Comparison of ENCODE assay signal across 16 cellular contexts in genomic region chr16:88192601-88193000, GRCh38.
DNase-seq lines count a peak whose midpoint lies in the region; ATAC-seq, FAIRE-seq and TF ChIP-seq lines count a peak whose summit lies in the region.
"Had no signal": no experiment of that assay in that cellular context is flagged by ENCODE, and none has a peak within 500 bp of the region (broad histone marks: within the 10 kb centered on the region; RNA-seq: fewer than 3 reads in every experiment).

No MANE protein-coding gene starts in this region.

- SMC1A ChIA-PET in GM12878 (lab: Charles Lee; ENCODE audit: uncharacterized antibody, unreplicated experiment) = no interaction called here

- H3K27ac ChIP-seq in GM12878 (ENCODE audit: control insufficient read depth, insufficient read depth) (no peak overlapping the region), upper lobe of right lung (no peak overlapping the region)
- H3K27ac ChIP-seq: BLaER1 treated with 17β-estradiol and CSF1 and Interleukin-3, amounts not matched to agents 10 nM and 100 nM; KMS-11 had no signal

- no peaks in the 10 kb centered on the region for H3K79me2 ChIP-seq in GM12878 (ENCODE audit: control insufficient read depth, insufficient read depth, low read length)

- no peaks in the 10 kb centered on the region for H3K36me3 ChIP-seq in GM12878 (ENCODE audit: control insufficient read depth in 2 of 2, insufficient read depth in 2 of 2, low read length in 1 of 2)
- H3K36me3 ChIP-seq in upper lobe of right lung = no peaks in the 10 kb centered on the region
- H3K36me3 ChIP-seq: BLaER1 treated with 17β-estradiol and CSF1 and Interleukin-3, amounts not matched to agents 10 nM and 100 nM had no signal

- intact Hi-C loops in GM12878 (cut with micrococcal nuclease; ENCODE audit: unreplicated experiment) (no loop called here), upper lobe of right lung (cut with DNase I) (loop anchor here (10.0 kb wide), 1 partner anchor 242 kb away; no protein-coding TSS in a partner anchor)

- no peak for TF ChIP-seq RAD21 in GM12878 (IDR thresholded peaks at IDR 0.05; ENCODE audit: insufficient read depth, low read depth, low read length)

- ATAC-seq in GM12878 (no peak), upper lobe of right lung (no peak), HG03135 (IDR thresholded peaks at IDR 0.05; ENCODE audit: unreplicated experiment) (no peak), GM19324 (IDR thresholded peaks at IDR 0.05; ENCODE audit: low FRiP score, unreplicated experiment) (no peak)
- ATAC-seq: GM23338 had no signal

- H3K4me2 ChIP-seq in GM12878 (ENCODE audit: control insufficient read depth, insufficient read depth) = no peak overlapping the region
- H3K4me2 ChIP-seq: BLaER1 treated with 17β-estradiol and CSF1 and Interleukin-3, amounts not matched to agents 10 nM and 100 nM; GM23338; KMS-11 had no signal

- H3K27me3 ChIP-seq in GM12878 (replicated peaks in 1 of 2; ENCODE audit: control insufficient read depth in 2 of 2, insufficient read depth in 2 of 2, low read length in 1 of 2) (no peaks in the 10 kb centered on the region), upper lobe of right lung (no peaks in the 10 kb centered on the region)
- H3K27me3 ChIP-seq: BLaER1 treated with 17β-estradiol and CSF1 and Interleukin-3, amounts not matched to agents 10 nM and 100 nM had no signal

- peak; percentile 22 for DNase-seq in activated CD8-positive, alpha-beta memory T cell treated with anti-CD3 and anti-CD28 coated beads, Interleukin-2, amount 50 U/mL, for 48 hours
- DNase-seq in activated CD8-positive, alpha-beta memory T cell treated with anti-CD3 and anti-CD28 coated beads for 24 hours = no peak
- DNase-seq in GM12878 (ENCODE audit: low read depth, low spot score) (no peak), mesenteric fat pad (ENCODE audit: low spot score) (peak; percentile 4), upper lobe of right lung (peak; percentile 11)
- DNase-seq in central memory CD4-positive, alpha-beta T cell = no peak
- DNase-seq: GDM1, NCI-H1436, NCI-H2029 treated with DMSO at 0.1 percent for 48 hours, NCI-H2171 treated with DMSO at 0.1 percent for 48 hours had no signal

- H3K4me3 ChIP-seq in GM12878 (no peak overlapping the region), upper lobe of right lung (no peak overlapping the region)
- H3K4me3 ChIP-seq: BLaER1 treated with 17β-estradiol and CSF1 and Interleukin-3, amounts not matched to agents 10 nM and 100 nM; GM23338 had no signal

- no peaks in the 10 kb centered on the region for H3K9me3 ChIP-seq in GM12878 (replicated peaks; ENCODE audit: control insufficient read depth, insufficient read depth, low read length)
- H3K9me3 ChIP-seq in upper lobe of right lung = no peaks in the 10 kb centered on the region

- POLR2A ChIA-PET in GM12878 (lab: Charles Lee) = no interaction called here

- BruUV-seq in GM12878 (replicated peaks; lab: Mats Ljungman, UMichigan) = no TSS peak

- CTCF ChIA-PET in GM12878 (lab: Yijun Ruan, JAX) = no interaction called here

- no peak overlapping the region for H3K9ac ChIP-seq in GM12878 (ENCODE audit: control insufficient read depth, insufficient read depth, low read length)
- H3K9ac ChIP-seq: BLaER1 treated with 17β-estradiol and CSF1 and Interleukin-3, amounts not matched to agents 10 nM and 100 nM; KMS-11 had no signal

- in situ Hi-C loops in GM12878 (cut with MboI) = no loop called here

- TF ChIP-seq POLR2A in GM12878 (IDR thresholded peaks at IDR 0.05; ENCODE audit: low read depth, low read length) = no peak

- RAD21 ChIA-PET in GM12878 (lab: Charles Lee; ENCODE audit: unreplicated experiment) = no interaction called here

- 9% methylated on average over 1 of the region's 1 CpG for WGBS in GM12878 (ENCODE audit: insufficient coverage, insufficient replicate concordance, low lambda C conversion rate, missing lambda C conversion rate)

- FAIRE-seq in GM12878 (lab: Jason Lieb, UNC) = no peak
- FAIRE-seq: GM12891 had no signal

- no peaks in the 10 kb centered on the region for H3K4me1 ChIP-seq in GM12878 (ENCODE audit: control insufficient read depth, insufficient read depth, low read length)
- H3K4me1 ChIP-seq in upper lobe of right lung = no peaks in the 10 kb centered on the region

- H4K20me1 ChIP-seq in GM12878 (ENCODE audit: control insufficient read depth, insufficient read depth) = no peaks in the 10 kb centered on the region
- H4K20me1 ChIP-seq: BLaER1 treated with 17β-estradiol and CSF1 and Interleukin-3, amounts not matched to agents 10 nM and 100 nM had no signal

- no peak for TF ChIP-seq EP300 in GM12878 (IDR thresholded peaks at IDR 0.05; ENCODE audit: borderline replicate concordance in 1 of 2, control insufficient read depth in 1 of 2, low read depth in 2 of 2, low read length in 2 of 2)

- TF ChIP-seq CTCF in GM12878 (IDR thresholded peaks at IDR 0.05 in 2 of 3, conservative IDR thresholded peaks at IDR 0.05 in 1 of 3; ENCODE audit: control insufficient read depth in 2 of 3, extremely low read depth in 1 of 3, insufficient read depth in 1 of 3, low read depth in 3 of 3, low read length in 3 of 3) (no peak), upper lobe of right lung (IDR thresholded peaks at IDR 0.05) (no peak)

- H2AFZ ChIP-seq in GM12878 (ENCODE audit: control insufficient read depth, low read depth, low read length) = no peak overlapping the region
- H2AFZ ChIP-seq: GM23338 had no signal

TF ChIP-seq in GM12878, 131 proteins besides CTCF, POLR2A, EP300 and RAD21:
- TF ChIP-seq, protein P1, sequence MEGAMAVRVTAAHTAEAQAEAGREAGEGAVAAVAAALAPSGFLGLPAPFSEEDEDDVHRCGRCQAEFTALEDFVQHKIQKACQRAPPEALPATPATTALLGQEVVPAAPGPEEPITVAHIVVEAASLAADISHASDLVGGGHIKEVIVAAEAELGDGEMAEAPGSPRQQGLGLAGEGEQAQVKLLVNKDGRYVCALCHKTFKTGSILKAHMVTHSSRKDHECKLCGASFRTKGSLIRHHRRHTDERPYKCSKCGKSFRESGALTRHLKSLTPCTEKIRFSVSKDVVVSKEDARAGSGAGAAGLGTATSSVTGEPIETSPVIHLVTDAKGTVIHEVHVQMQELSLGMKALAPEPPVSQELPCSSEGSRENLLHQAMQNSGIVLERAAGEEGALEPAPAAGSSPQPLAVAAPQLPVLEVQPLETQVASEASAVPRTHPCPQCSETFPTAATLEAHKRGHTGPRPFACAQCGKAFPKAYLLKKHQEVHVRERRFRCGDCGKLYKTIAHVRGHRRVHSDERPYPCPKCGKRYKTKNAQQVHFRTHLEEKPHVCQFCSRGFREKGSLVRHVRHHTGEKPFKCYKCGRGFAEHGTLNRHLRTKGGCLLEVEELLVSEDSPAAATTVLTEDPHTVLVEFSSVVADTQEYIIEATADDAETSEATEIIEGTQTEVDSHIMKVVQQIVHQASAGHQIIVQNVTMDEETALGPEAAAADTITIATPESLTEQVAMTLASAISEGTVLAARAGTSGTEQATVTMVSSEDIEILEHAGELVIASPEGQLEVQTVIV (IDR thresholded peaks at IDR 0.05; ENCODE audit: borderline replicate concordance, partially characterized antibody) = no peak
- TF ChIP-seq POU2F2 (IDR thresholded peaks at IDR 0.05; ENCODE audit: borderline replicate concordance, low read depth, low read length) = no peak
- no peak for TF ChIP-seq CBX3 (IDR thresholded peaks at IDR 0.05; ENCODE audit: borderline replicate concordance, low read depth)
- no peak for TF ChIP-seq ZNF24 (IDR thresholded peaks at IDR 0.05)
- no peak for TF ChIP-seq PAX8 (IDR thresholded peaks at IDR 0.05)
- TF ChIP-seq IRF5 (IDR thresholded peaks at IDR 0.05; ENCODE audit: borderline replicate concordance) = 0 out of 2 replicates have a peak, but pooled peaks have one; percentile 7
- TF ChIP-seq EGR1 (IDR thresholded peaks at IDR 0.05; ENCODE audit: borderline replicate concordance in 1 of 2, low read depth in 2 of 2, low read length in 2 of 2) = no peak

Comparison
In these comparisons a context has a peak if more than half of its experiments do, and no peak if none do; other contexts are left out.
1. DNase-seq: peak in activated CD8-positive, alpha-beta memory T cell treated with anti-CD3 and anti-CD28 coated beads, Interleukin-2, amount 50 U/mL, for 48 hours (single experiment), mesenteric fat pad (single experiment) and upper lobe of right lung (single experiment); none in activated CD8-positive, alpha-beta memory T cell treated with anti-CD3 and anti-CD28 coated beads for 24 hours (single experiment), GM12878 (single experiment) and central memory CD4-positive, alpha-beta T cell (single experiment).